In the genomic region with DNA sequence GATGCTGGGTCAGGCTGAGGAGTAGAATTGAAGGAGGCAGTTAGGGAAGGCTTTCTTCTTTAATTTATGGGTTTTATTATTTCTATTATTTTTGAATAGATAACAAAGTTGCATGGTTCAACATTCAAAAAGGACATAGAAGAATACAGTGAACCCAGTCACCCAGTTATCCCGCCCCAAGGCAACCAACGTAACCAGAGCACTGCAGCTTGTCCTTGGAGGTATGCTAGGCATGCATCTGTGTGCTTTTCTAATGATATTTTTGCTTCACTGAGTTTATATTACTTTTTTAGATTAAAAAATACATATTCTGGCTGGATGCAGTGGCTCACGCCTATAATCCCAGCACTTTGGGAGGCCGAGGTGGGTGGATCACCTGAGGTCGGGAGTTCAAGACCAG, we compare ENCODE assay signal across 23 cellular contexts. TPM values are rescaled to one million over a fixed set of nuclear protein-coding genes. Genes with fewer than 3 reads are reported as not detected.
DNase-seq lines count a peak whose midpoint lies in the region; ATAC-seq and TF ChIP-seq lines count a peak whose summit lies in the region.
"Had no signal": no experiment of that assay in that cellular context is flagged by ENCODE, and none has a peak within 500 bp of the region (broad histone marks: within the 10 kb centered on the region; RNA-seq: fewer than 3 reads in every experiment).

No MANE protein-coding gene starts in this region.

- H3K4ac ChIP-seq in IMR-90 (ENCODE audit: low read depth, low read length), result no peak overlapping the region

- H2BK20ac ChIP-seq in IMR-90 (ENCODE audit: low read depth, low read length), result no peak overlapping the region

- POLR2A ChIA-PET in IMR-90 (lab: Charles Lee; ENCODE audit: unreplicated experiment), result interaction anchor here (0.6 kb wide), 1 partner anchor 33 kb away, joined by 7 read pairs; no protein-coding TSS in a partner anchor

- no peak overlapping the region for H2BK5ac ChIP-seq in IMR-90 (ENCODE audit: low read depth, low read length, poor library complexity, severe bottlenecking)

- no peak overlapping the region for H2BK120ac ChIP-seq in IMR-90 (ENCODE audit: low read depth, low read length)

- H3K9me3 ChIP-seq in IMR-90 (ENCODE audit: control insufficient read depth, insufficient read depth, low read length), result no peaks in the 10 kb centered on the region
- H3K9me3 ChIP-seq in thoracic aorta, result no peaks in the 10 kb centered on the region
- H3K9me3 ChIP-seq: BLaER1 had no signal

- no TSS peak for BruUV-seq in IMR-90 (replicated peaks; lab: Mats Ljungman, UMichigan)

- no peak for TF ChIP-seq CTCF in IMR-90 (conservative IDR thresholded peaks at IDR 0.05; ENCODE audit: low read depth, low read length)
- TF ChIP-seq CTCF in brain (conservative IDR thresholded peaks at IDR 0.05), result no peak
- TF ChIP-seq CTCF in thoracic aorta (IDR thresholded peaks at IDR 0.05), result no peak

- peaks cover 62% of the 10 kb centered on the region for H3K36me3 Mint-ChIP-seq in brain
- H3K36me3 Mint-ChIP-seq: CD4-positive, alpha-beta memory T cell had no signal

- H4K20me1 ChIP-seq in IMR-90 (ENCODE audit: insufficient read depth, low read length), result peaks cover 18% of the 10 kb centered on the region; the same call in 1 of the 2 replicates

- DNase-seq in IMR-90 (peak; percentile 27), hepatic stellate cell (ENCODE audit: low spot score) (peak; percentile 46), thoracic aorta (ENCODE audit: low spot score) (no peak), AG20443 (ENCODE audit: low spot score) (no peak), iPS-NIHi11 (ENCODE audit: low spot score) (no peak)
- DNase-seq: CD4-positive, alpha-beta memory T cell; DMS153; GF-D8; HCEC 1CT; NCI-H1105; NCI-H1694; NCI-H2081 treated with DMSO at 0.1 percent for 48 hours; NCI-H510A; NCI-H748 treated with DMSO at 0.1 percent for 48 hours; OCI-M1; SHP77 treated with DMSO at 0.1 percent for 48 hours had no signal

- H3K4me3 Mint-ChIP-seq in brain, result no peak overlapping the region
- H3K4me3 Mint-ChIP-seq: CD4-positive, alpha-beta memory T cell; GM23338 had no signal

- peaks cover 18% of the 10 kb centered on the region for H3K9me1 ChIP-seq in IMR-90 (ENCODE audit: insufficient read depth, low read length)

- H2AFZ ChIP-seq in IMR-90 (replicated peaks; ENCODE audit: low read length, poor library complexity), result no peak overlapping the region
- H2AFZ ChIP-seq: GM23338 had no signal

- H3K4me3 ChIP-seq in IMR-90 (ENCODE audit: insufficient read depth, low read depth, low read length) (no peak overlapping the region), thoracic aorta (no peak overlapping the region)
- H3K4me3 ChIP-seq: BLaER1, GM23338, K562 had no signal

- no peak for TF ChIP-seq RAD21 in IMR-90 (IDR thresholded peaks at IDR 0.05; ENCODE audit: low read length)

- H2AK9ac ChIP-seq in IMR-90 (replicated peaks; ENCODE audit: low read depth, low read length, poor library complexity), result no peak overlapping the region

- no peak overlapping the region for H2BK15ac ChIP-seq in IMR-90 (ENCODE audit: low read depth, low read length)

- peaks cover 68% of the 10 kb centered on the region for H3K4me1 Mint-ChIP-seq in brain
- H3K4me1 Mint-ChIP-seq: CD4-positive, alpha-beta memory T cell had no signal

- H3K4me1 ChIP-seq in IMR-90 (ENCODE audit: control insufficient read depth, insufficient read depth, low read length) (peaks cover 18% of the 10 kb centered on the region), thoracic aorta (ENCODE audit: control insufficient read depth in 1 of 2, low read depth in 2 of 2) (peaks cover 44 to 68% of the 10 kb centered on the region in 2 donors)
- H3K4me1 ChIP-seq: BLaER1 had no signal

- peaks cover 34% of the 10 kb centered on the region for H3K36me3 ChIP-seq in IMR-90 (ENCODE audit: control insufficient read depth, insufficient read depth, low read length)
- H3K36me3 ChIP-seq in thoracic aorta, result no peaks in the 10 kb centered on the region

- intact Hi-C loops in IMR-90 (cut with micrococcal nuclease), result loop anchor here (5.0 kb wide), 1 partner anchor 41 kb away; a partner anchor contains a TSS

- no peak overlapping the region for H3K4me2 ChIP-seq in IMR-90 (ENCODE audit: low read depth, low read length)
- H3K4me2 ChIP-seq: BLaER1, GM23338 had no signal

- H3K56ac ChIP-seq in IMR-90 (ENCODE audit: extremely low read depth, insufficient read depth, low read length), result no peak overlapping the region

- CTCF ChIA-PET in IMR-90 (lab: Yijun Ruan, JAX), result no interaction called here

- peak; percentile 74 for ATAC-seq in IMR-90 (ENCODE audit: low read depth)
- ATAC-seq in thoracic aorta (ENCODE audit: insufficient number of reproducible peaks, low FRiP score, low read depth), result no peak
- no peak for ATAC-seq in GM18498 (IDR thresholded peaks at IDR 0.05; ENCODE audit: unreplicated experiment)
- ATAC-seq: GM23338 had no signal

- H3K27me3 ChIP-seq in IMR-90 (ENCODE audit: control insufficient read depth, insufficient read depth, low read length) (no peaks in the 10 kb centered on the region), thoracic aorta (replicated peaks; ENCODE audit: insufficient read depth) (no peaks in the 10 kb centered on the region)
- H3K27me3 ChIP-seq: BLaER1 had no signal

- peak overlapping the region in 3 of 5 experiments; percentile 18 to 96 (median 94) for H3K27ac Mint-ChIP-seq in brain
- H3K27ac Mint-ChIP-seq: CD4-positive, alpha-beta memory T cell had no signal

- H3K9ac ChIP-seq in IMR-90 (ENCODE audit: low read depth, low read length), result no peak overlapping the region
- H3K9ac ChIP-seq: BLaER1 had no signal

- in situ Hi-C loops in IMR-90 (cut with MboI; ENCODE audit: low sequenced_read_pairs), result loop anchor here (25.0 kb wide), 1 partner anchor 109 kb away; no protein-coding TSS in a partner anchor

- H3K27ac ChIP-seq in IMR-90 (ENCODE audit: insufficient read depth, low read length), result no peak overlapping the region
- H3K27ac ChIP-seq in thoracic aorta, result peak overlapping the region; percentile 60 to 81
- H3K27ac ChIP-seq: BLaER1 had no signal

- TF ChIP-seq POLR2A in IMR-90 (IDR thresholded peaks at IDR 0.05; ENCODE audit: low read depth, low read length), result no peak

- no peak overlapping the region for H4K91ac ChIP-seq in IMR-90 (ENCODE audit: insufficient read depth, low read depth, low read length)

- H3K14ac ChIP-seq in IMR-90 (replicated peaks; ENCODE audit: low read depth, low read length), result no peak overlapping the region

- H3K9me3 Mint-ChIP-seq in brain, result no peaks in the 10 kb centered on the region
- H3K9me3 Mint-ChIP-seq: CD4-positive, alpha-beta memory T cell; GM23338 had no signal

- H3K23ac ChIP-seq in IMR-90 (ENCODE audit: low read depth, low read length), result no peak overlapping the region

- WGBS in IMR-90 (ENCODE audit: extremely low coverage in 2 of 2, insufficient read length in 1 of 2), 2 experiments, result no CpG with 5 or more reads among the region's 5 CpGs

- H2AK5ac ChIP-seq in IMR-90 (ENCODE audit: low read depth, low read length), result no peak overlapping the region

- no peak overlapping the region for H4K8ac ChIP-seq in IMR-90 (ENCODE audit: low read depth in 2 of 2, low read length in 2 of 2)

- H4K5ac ChIP-seq in IMR-90 (ENCODE audit: low read depth, low read length), result no peak overlapping the region

- peaks cover 23 to 89% of the 10 kb centered on the region in 2 experiments; a peak in 3 of 4 replicates for H3K79me1 ChIP-seq in IMR-90 (ENCODE audit: low read depth in 1 of 2, low read length in 2 of 2)

- H3K27me3 Mint-ChIP-seq in brain, result no peaks in the 10 kb centered on the region

- dilution Hi-C loops in IMR-90 (cut with HindIII; ENCODE audit: low sequenced_read_pairs, unreplicated experiment), result no loop called here

- no peak overlapping the region for H3K18ac ChIP-seq in IMR-90 (ENCODE audit: low read depth, low read length)

TF ChIP-seq in IMR-90, 13 proteins besides CTCF, POLR2A, EP300 and RAD21 (continues in another document):
- no peak for TF ChIP-seq CHD1 (IDR thresholded peaks at IDR 0.05; ENCODE audit: low read depth, low read length)
- TF ChIP-seq ELK1 (IDR thresholded peaks at IDR 0.05; ENCODE audit: borderline replicate concordance, low read depth, low read length), result no peak
- no peak for TF ChIP-seq MAFK (IDR thresholded peaks at IDR 0.05; ENCODE audit: low read depth, low read length)
- no peak for TF ChIP-seq BHLHE40 (IDR thresholded peaks at IDR 0.05; ENCODE audit: low read depth, low read length)
- no peak for TF ChIP-seq MAZ (IDR thresholded peaks at IDR 0.05; ENCODE audit: borderline replicate concordance, low read depth, low read length)
- no peak for TF ChIP-seq MXI1 (IDR thresholded peaks at IDR 0.05; ENCODE audit: borderline replicate concordance, low read depth, low read length)
- no peak for TF ChIP-seq RCOR1 (IDR thresholded peaks at IDR 0.05; ENCODE audit: insufficient replicate concordance, low read length)
- no peak for TF ChIP-seq RFX5 (IDR thresholded peaks at IDR 0.05; ENCODE audit: low read depth, low read length)
- TF ChIP-seq NFE2L2 (IDR thresholded peaks at IDR 0.05; ENCODE audit: low read depth, low read length), result no peak
- TF ChIP-seq FOS (IDR thresholded peaks at IDR 0.05; ENCODE audit: low read depth, low read length), result no peak

RNA-seq across cellular contexts. Expression of gene DSN1, which starts 47.4 kb away (rescaled TPM):
- total RNA-seq in IMR-90 (2012; rRNA removed), result 16.3 and 18.3 TPM in 2 replicates
- polyA plus RNA-seq in IMR-90 (2012; rRNA removed), result 9.4 and 10.5 TPM in 2 replicates
- polyA plus RNA-seq in IMR-90 (2012; cell fraction: cytosol; rRNA removed), result 2.9 and 5.5 TPM in 2 replicates
- 3.2 and 10.1 TPM in 2 replicates for polyA plus RNA-seq in IMR-90 (2012; cell fraction: nucleus; rRNA removed; ENCODE audit: low replicate concordance)
- 24.1 TPM for polyA plus RNA-seq in brain (ENCODE audit: insufficient read depth, low read depth, low replicate concordance)
- total RNA-seq in thoracic aorta, result 1 to 10 TPM; 5.6 to 6.1 TPM

RNA-seq across cellular contexts. Expression of gene TLDC2, which starts 55.0 kb away (rescaled TPM):
- under 0.01 and 0.18 TPM in 2 replicates for total RNA-seq in IMR-90 (2012; rRNA removed)
- 0.07 and 0.19 TPM in 2 replicates for polyA plus RNA-seq in IMR-90 (2012; rRNA removed)
- 0.05 and 0.08 TPM in 2 replicates for polyA plus RNA-seq in IMR-90 (2012; cell fraction: cytosol; rRNA removed)
- polyA plus RNA-seq in IMR-90 (2012; cell fraction: nucleus; rRNA removed; ENCODE audit: low replicate concordance), result 0.07 and 0.10 TPM in 2 replicates
- polyA plus RNA-seq in brain (ENCODE audit: insufficient read depth, low read depth, low replicate concordance), result not detected
- 1 to 10 TPM in 1 of 2 donors, not detected in 1; 1.6 TPM for total RNA-seq in thoracic aorta
- total RNA-seq: CD4-positive, alpha-beta memory T cell; Daoy; K562; RPMI7951 had no signal
- polyA plus RNA-seq: K562 had no signal

Comparison
In these comparisons a context has a peak if more than half of its experiments do, and no peak if none do; other contexts are left out.
1. DNase-seq: peak in IMR-90 (single experiment) and hepatic stellate cell (single experiment); none in thoracic aorta (single experiment), AG20443 (single experiment) and iPS-NIHi11 (single experiment).